Comparison of ENCODE assay signal across 1 cellular context in the genomic region with DNA sequence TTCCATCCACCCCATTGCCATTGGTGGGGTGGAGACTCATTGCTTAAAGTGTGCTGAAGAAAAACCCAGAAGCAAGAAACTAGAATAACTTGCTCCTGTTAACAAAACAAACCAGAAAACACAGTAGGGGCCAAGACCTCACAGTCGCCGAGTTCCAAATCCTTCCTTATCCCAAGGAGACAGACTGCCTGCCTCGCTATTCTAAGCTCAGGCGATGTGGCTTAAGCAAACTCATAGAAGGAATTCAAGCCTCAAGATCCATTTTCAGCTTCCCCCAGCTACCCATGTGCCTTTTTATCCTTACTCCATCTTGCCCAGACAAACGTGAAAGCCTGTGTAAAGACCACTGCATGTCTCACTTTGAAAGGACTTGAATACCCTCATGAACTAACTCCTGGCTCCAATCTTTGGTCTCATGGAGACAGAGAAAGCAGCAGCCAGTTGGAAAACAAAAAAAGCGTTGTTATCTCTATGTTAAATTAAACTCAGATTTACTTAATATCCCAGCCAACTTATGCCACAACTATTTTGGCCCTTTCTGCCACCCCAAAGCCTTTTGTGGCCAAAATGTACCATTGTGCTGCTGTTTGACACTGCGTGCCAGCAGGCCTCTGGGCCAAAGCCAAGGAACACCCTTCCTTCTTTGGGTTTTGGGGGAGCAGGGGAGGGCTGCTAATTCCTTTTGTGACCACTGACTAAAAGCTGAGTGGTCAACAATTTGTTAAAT.
TF ChIP-seq lines count a peak whose summit lies in the region.

No MANE protein-coding gene starts in this region.

TF ChIP-seq in IMR-90, 13 proteins besides CTCF, POLR2A, EP300 and RAD21 (continued from another document):
- TF ChIP-seq MAFK (IDR thresholded peaks at IDR 0.05; ENCODE audit: low read depth, low read length) (no peak), SMC3 (IDR thresholded peaks at IDR 0.05; ENCODE audit: low read depth, low read length) (no peak), CEBPB (IDR thresholded peaks at IDR 0.05; ENCODE audit: low read depth, low read length) (no peak), FOS (IDR thresholded peaks at IDR 0.05; ENCODE audit: low read depth, low read length) (no peak), RCOR1 (IDR thresholded peaks at IDR 0.05; ENCODE audit: insufficient replicate concordance, low read length) (no peak), NFE2L2 (IDR thresholded peaks at IDR 0.05; ENCODE audit: low read depth, low read length) (no peak), MAZ (IDR thresholded peaks at IDR 0.05; ENCODE audit: borderline replicate concordance, low read depth, low read length) (no peak)
